In the genomic region with DNA sequence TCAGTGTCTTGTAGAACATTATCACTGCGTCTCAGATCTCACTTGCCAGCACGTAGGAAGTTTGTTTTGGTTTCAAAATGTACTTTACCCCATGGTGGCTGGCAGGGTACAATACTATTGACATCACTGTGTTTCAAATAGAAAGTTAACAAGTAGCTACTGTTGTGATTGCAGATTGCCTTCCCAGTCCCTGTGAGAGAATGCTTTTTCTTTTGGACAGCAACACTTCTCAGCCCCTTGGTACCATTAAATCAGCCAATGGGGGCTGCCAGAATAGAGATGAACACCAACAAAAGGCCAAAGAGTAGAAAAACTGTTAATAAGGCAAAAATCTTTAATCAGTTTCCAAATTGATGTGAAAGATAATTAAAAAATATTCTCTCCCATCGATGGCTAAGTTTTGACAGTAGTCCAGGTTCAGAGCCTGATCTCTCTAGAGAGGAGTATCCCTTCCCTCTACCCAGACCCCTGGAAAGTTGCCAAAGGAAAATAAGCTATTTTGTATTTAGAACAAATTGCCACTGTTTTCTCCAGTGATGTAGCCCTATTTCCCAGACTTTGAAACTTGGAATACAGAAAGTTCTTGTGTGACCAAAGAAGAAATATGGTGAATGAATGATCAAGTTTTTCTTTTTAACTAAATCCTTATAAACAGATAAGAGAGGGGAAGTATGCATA, we compare ENCODE assay signal across 8 cellular contexts. TPM values are rescaled to one million over a fixed set of nuclear protein-coding genes. Genes with fewer than 3 reads are reported as not detected.
DNase-seq lines count a peak whose midpoint lies in the region; ATAC-seq and TF ChIP-seq lines count a peak whose summit lies in the region.

No MANE protein-coding gene starts in this region.

- no peaks in the 10 kb centered on the region for H3K79me2 ChIP-seq in MM.1S (ENCODE audit: low read length)

- H3K4me1 ChIP-seq in MM.1S (ENCODE audit: low read length), result peaks cover 13% of the 10 kb centered on the region; the same call in 1 of the 2 replicates
- peaks cover 8 to 15% of the 10 kb centered on the region in 2 donors for H3K4me1 ChIP-seq in duodenal mucosa (ENCODE audit: control insufficient read depth in 1 of 2, insufficient read depth in 2 of 2, low read length in 2 of 2)

- TF ChIP-seq CTCF in MM.1S (IDR thresholded peaks at IDR 0.05; ENCODE audit: low read length), result no peak

- no peaks in the 10 kb centered on the region for H4K20me1 ChIP-seq in MM.1S (ENCODE audit: insufficient read depth, low read length)

- H3K9ac ChIP-seq in MM.1S (ENCODE audit: low read length), result no peak overlapping the region
- H3K9ac ChIP-seq in duodenal mucosa (ENCODE audit: low read depth in 1 of 2, low read length in 2 of 2), result peak overlapping the region; percentile 44 to 63

- no peak for DNase-seq in activated T-cell treated with anti-CD3 and anti-CD28 coated beads, Interleukin-2, amount 50 U/mL, for 4 hours
- no peak for DNase-seq in activated T-cell treated with anti-CD3 and anti-CD28 coated beads, Interleukin-2, amount 50 U/mL, for 48 hours
- DNase-seq in MM.1S, result peak; percentile 28
- DNase-seq in naive thymus-derived CD8-positive, alpha-beta T cell, result peak in 4 of 10 donors; percentile 1 to 32 (median 16)
- DNase-seq in RPMI8226, result no peak
- DNase-seq in NCI-H524 treated with DMSO at 0.1 percent for 48 hours (lab: John Stamatoyannopoulos, UW), result no peak
- no peak for DNase-seq in SHP77 (lab: John Stamatoyannopoulos, UW)

- no peaks in the 10 kb centered on the region for H3K9me3 ChIP-seq in MM.1S (replicated peaks; ENCODE audit: insufficient read depth, low read length)
- H3K9me3 ChIP-seq in duodenal mucosa (ENCODE audit: control insufficient read depth in 1 of 2, low read length in 2 of 2), result no peaks in the 10 kb centered on the region

- H3K4me3 Mint-ChIP-seq in activated T-cell treated with anti-CD3 and anti-CD28 coated beads, Interleukin-2, amount 50 U/mL, for 4 hours, result peak overlapping the region; percentile 72
- peak overlapping the region; percentile 57 to 84 (median 70) for H3K4me3 Mint-ChIP-seq in naive thymus-derived CD8-positive, alpha-beta T cell

- no peak overlapping the region for H3K4me2 ChIP-seq in MM.1S (ENCODE audit: low read depth, low read length)

- no peaks in the 10 kb centered on the region for H3K36me3 ChIP-seq in MM.1S (replicated peaks; ENCODE audit: insufficient read depth, low read length)
- no peaks in the 10 kb centered on the region for H3K36me3 ChIP-seq in duodenal mucosa (ENCODE audit: control insufficient read depth in 1 of 2, insufficient read depth in 2 of 2, low read length in 2 of 2)

- H2AFZ ChIP-seq in MM.1S (ENCODE audit: low read length), result no peak overlapping the region

- no peaks in the 10 kb centered on the region for H3K27me3 ChIP-seq in MM.1S (replicated peaks; ENCODE audit: insufficient read depth, low read length)
- H3K27me3 ChIP-seq in duodenal mucosa (ENCODE audit: control insufficient read depth in 1 of 2, insufficient read depth in 2 of 2, low read length in 2 of 2), result no peaks in the 10 kb centered on the region

- H3K36me3 Mint-ChIP-seq in activated T-cell treated with anti-CD3 and anti-CD28 coated beads, Interleukin-2, amount 50 U/mL, for 4 hours (ENCODE audit: insufficient read depth), result no peaks in the 10 kb centered on the region
- no peaks in the 10 kb centered on the region for H3K36me3 Mint-ChIP-seq in naive thymus-derived CD8-positive, alpha-beta T cell

- peak overlapping the region; percentile 6 to 95 (median 70) for H3K27ac Mint-ChIP-seq in naive thymus-derived CD8-positive, alpha-beta T cell

- H3K4me3 ChIP-seq in MM.1S (ENCODE audit: low read length) (no peak overlapping the region), duodenal mucosa (ENCODE audit: low read depth in 1 of 2, low read length in 2 of 2) (peak overlapping the region; percentile 63 to 69)

- ATAC-seq in activated T-cell treated with anti-CD3 and anti-CD28 coated beads, Interleukin-2, amount 50 U/mL, for 4 hours, result peak; percentile 78 to 81
- peak; percentile 23 to 60 for ATAC-seq in naive thymus-derived CD8-positive, alpha-beta T cell

- H3K27ac ChIP-seq in MM.1S (ENCODE audit: low read length), result no peak overlapping the region
- H3K27ac ChIP-seq in duodenal mucosa (ENCODE audit: low read depth, low read length), result peak overlapping the region; percentile 52

- peaks cover 58% of the 10 kb centered on the region for H3K4me1 Mint-ChIP-seq in activated T-cell treated with anti-CD3 and anti-CD28 coated beads, Interleukin-2, amount 50 U/mL, for 4 hours (ENCODE audit: low read depth)
- H3K4me1 Mint-ChIP-seq in naive thymus-derived CD8-positive, alpha-beta T cell, result peaks cover 20 to 47% (median 29%) of the 10 kb centered on the region in 4 donors

- POLR2A ChIA-PET in naive thymus-derived CD8-positive, alpha-beta T cell (lab: Charles Lee), result no interaction called here

- no peaks in the 10 kb centered on the region for H3F3A ChIP-seq in MM.1S (ENCODE audit: insufficient read depth, low read length)

- no peaks in the 10 kb centered on the region for H3K9me3 Mint-ChIP-seq in activated T-cell treated with anti-CD3 and anti-CD28 coated beads, Interleukin-2, amount 50 U/mL, for 4 hours
- no peaks in the 10 kb centered on the region for H3K9me3 Mint-ChIP-seq in naive thymus-derived CD8-positive, alpha-beta T cell

- H3K9me2 ChIP-seq in MM.1S (replicated peaks; ENCODE audit: insufficient read depth, low read length), result no peaks in the 10 kb centered on the region

- no peaks in the 10 kb centered on the region for H3K27me3 Mint-ChIP-seq in activated T-cell treated with anti-CD3 and anti-CD28 coated beads, Interleukin-2, amount 50 U/mL, for 4 hours (ENCODE audit: low read depth)
- no peaks in the 10 kb centered on the region for H3K27me3 Mint-ChIP-seq in naive thymus-derived CD8-positive, alpha-beta T cell

RNA-seq across cellular contexts. Expression of a gene that starts 34.9 kb away (rescaled TPM):
- total RNA-seq in activated T-cell treated with anti-CD3 and anti-CD28 coated beads, Interleukin-2, amount 50 U/mL, for 4 hours, result 10 to 100 TPM; 54.7 to 56.6 (median 55.4) TPM
- total RNA-seq in naive thymus-derived CD8-positive, alpha-beta T cell, result 10 to 100 TPM; 37.3 to 39.5 TPM
- 10 to 100 TPM; 13.0 to 14.5 (median 13.0) TPM for polyA plus RNA-seq in naive thymus-derived CD8-positive, alpha-beta T cell
